Comparison of ENCODE assay signal across 31 cellular contexts in genomic region chr2:160165095-160165494, GRCh38. TPM values are rescaled to one million over a fixed set of nuclear protein-coding genes. Genes with fewer than 3 reads are reported as not detected.
"Had no signal": no experiment of that assay in that cellular context is flagged by ENCODE, and none has a peak within 500 bp of the region (broad histone marks: within the 10 kb centered on the region; RNA-seq: fewer than 3 reads in every experiment).

No MANE protein-coding gene starts in this region.

- H3K36me3 ChIP-seq: esophagus muscularis mucosa, gastroesophageal sphincter, heart left ventricle, lower lobe of right lung, neural progenitor cell, prostate gland, right atrium auricular region, stomach, thyroid gland had no signal

- H3K27me3 ChIP-seq: dorsolateral prefrontal cortex, esophagus muscularis mucosa, foreskin keratinocyte, gastroesophageal sphincter, heart left ventricle, neural progenitor cell, right atrium auricular region, stomach, thyroid gland had no signal

- H3K27ac Mint-ChIP-seq: naive B cell; natural killer cell treated with Interleukin-12 subunit alpha and Interleukin-12 subunit beta and Interleukin-15 and Interleukin-18, amount 100 ng/mL, for 72 hours; neural progenitor cell; stimulated activated effector memory CD8-positive, alpha-beta T cell treated with anti-CD3 and anti-CD28 coated beads, Interleukin-12 subunit alpha, Interleukin-12 subunit beta, amount 100 ng/mL, for 72 hours had no signal

- H2AFZ ChIP-seq: neural progenitor cell had no signal

- H3K36me3 Mint-ChIP-seq: natural killer cell treated with Interleukin-12 subunit alpha and Interleukin-12 subunit beta and Interleukin-15 and Interleukin-18, amount 100 ng/mL, for 72 hours; neural progenitor cell; stimulated activated effector memory CD8-positive, alpha-beta T cell treated with anti-CD3 and anti-CD28 coated beads, Interleukin-12 subunit alpha, Interleukin-12 subunit beta, amount 100 ng/mL, for 72 hours had no signal

- H3K4me3 Mint-ChIP-seq: naive B cell; natural killer cell treated with Interleukin-12 subunit alpha and Interleukin-12 subunit beta and Interleukin-15 and Interleukin-18, amount 100 ng/mL, for 72 hours; neural progenitor cell; stimulated activated effector memory CD8-positive, alpha-beta T cell treated with anti-CD3 and anti-CD28 coated beads, Interleukin-12 subunit alpha, Interleukin-12 subunit beta, amount 100 ng/mL, for 72 hours had no signal

- H3K4me1 ChIP-seq: esophagus muscularis mucosa, foreskin keratinocyte, gastroesophageal sphincter, lower lobe of right lung, neural progenitor cell, prostate gland, right atrium auricular region, thyroid gland had no signal

- ATAC-seq: foreskin keratinocyte; gastroesophageal sphincter; heart left ventricle; left colon; left ventricle myocardium superior; lower lobe of right lung; mucosa of descending colon; natural killer cell treated with Interleukin-12 subunit alpha and Interleukin-12 subunit beta and Interleukin-15 and Interleukin-18, amount 100 ng/mL, for 72 hours; sciatic nerve; stimulated activated effector memory CD8-positive, alpha-beta T cell treated with anti-CD3 and anti-CD28 coated beads, Interleukin-12 subunit alpha, Interleukin-12 subunit beta, amount 100 ng/mL, for 72 hours had no signal

- H3K27ac ChIP-seq: dorsolateral prefrontal cortex, esophagus muscularis mucosa, foreskin keratinocyte, gastroesophageal sphincter, heart left ventricle, lower lobe of right lung, neural progenitor cell, right atrium auricular region, thyroid gland had no signal

- H3K4me3 ChIP-seq: dorsolateral prefrontal cortex, esophagus muscularis mucosa, gastroesophageal sphincter, heart left ventricle, lower lobe of right lung, mucosa of descending colon, neural progenitor cell, prostate gland, right atrium auricular region, smooth muscle cell, stomach, thyroid gland had no signal

- H3K9me3 Mint-ChIP-seq: naive B cell; natural killer cell treated with Interleukin-12 subunit alpha and Interleukin-12 subunit beta and Interleukin-15 and Interleukin-18, amount 100 ng/mL, for 72 hours; neural progenitor cell; stimulated activated effector memory CD8-positive, alpha-beta T cell treated with anti-CD3 and anti-CD28 coated beads, Interleukin-12 subunit alpha, Interleukin-12 subunit beta, amount 100 ng/mL, for 72 hours had no signal

- H3K4me2 ChIP-seq: neural progenitor cell, smooth muscle cell had no signal

- H3K9me3 ChIP-seq: esophagus muscularis mucosa, gastroesophageal sphincter, heart left ventricle, lower lobe of right lung, mucosa of descending colon, prostate gland, right atrium auricular region, stomach, thyroid gland had no signal

- H3K4me1 Mint-ChIP-seq: naive B cell; stimulated activated effector memory CD8-positive, alpha-beta T cell treated with anti-CD3 and anti-CD28 coated beads, Interleukin-12 subunit alpha, Interleukin-12 subunit beta, amount 100 ng/mL, for 72 hours had no signal

- DNase-seq: dorsolateral prefrontal cortex; effector CD4-positive, alpha-beta T cell; foreskin keratinocyte; heart left ventricle; hippocampal formation; kidney glomerular epithelial cell; left colon; left ventricle myocardium superior; lower lobe of right lung; mucosa of descending colon; naive B cell; stimulated activated CD4-positive, alpha-beta T cell treated with anti-CD3 and anti-CD28 coated beads, Interleukin-2, amount 100 ng/mL, for 24 hours; stimulated activated CD4-positive, alpha-beta T cell treated with anti-CD3 and anti-CD28 coated beads, Interleukin-4, amount 100 ng/mL, for 24 hours; stimulated activated naive CD4-positive, alpha-beta T cell treated with Interleukin-2 at 50 U/mL for 16 hours; stomach; thyroid gland; trophoblast cell had no signal

RNA-seq across cellular contexts. Expression of gene ITGB6, which starts 35.0 kb away (rescaled TPM):
- total RNA-seq: dorsolateral prefrontal cortex; endothelial cell of umbilical vein; fibroblast of lung; mesenteric fat pad; natural killer cell treated with Interleukin-12 subunit alpha and Interleukin-12 subunit beta and Interleukin-15 and Interleukin-18, amount 100 ng/mL, for 72 hours; sciatic nerve; subcutaneous adipose tissue; temporal lobe had no signal
